Comparison of ENCODE assay signal across 26 cellular contexts in the genomic region with DNA sequence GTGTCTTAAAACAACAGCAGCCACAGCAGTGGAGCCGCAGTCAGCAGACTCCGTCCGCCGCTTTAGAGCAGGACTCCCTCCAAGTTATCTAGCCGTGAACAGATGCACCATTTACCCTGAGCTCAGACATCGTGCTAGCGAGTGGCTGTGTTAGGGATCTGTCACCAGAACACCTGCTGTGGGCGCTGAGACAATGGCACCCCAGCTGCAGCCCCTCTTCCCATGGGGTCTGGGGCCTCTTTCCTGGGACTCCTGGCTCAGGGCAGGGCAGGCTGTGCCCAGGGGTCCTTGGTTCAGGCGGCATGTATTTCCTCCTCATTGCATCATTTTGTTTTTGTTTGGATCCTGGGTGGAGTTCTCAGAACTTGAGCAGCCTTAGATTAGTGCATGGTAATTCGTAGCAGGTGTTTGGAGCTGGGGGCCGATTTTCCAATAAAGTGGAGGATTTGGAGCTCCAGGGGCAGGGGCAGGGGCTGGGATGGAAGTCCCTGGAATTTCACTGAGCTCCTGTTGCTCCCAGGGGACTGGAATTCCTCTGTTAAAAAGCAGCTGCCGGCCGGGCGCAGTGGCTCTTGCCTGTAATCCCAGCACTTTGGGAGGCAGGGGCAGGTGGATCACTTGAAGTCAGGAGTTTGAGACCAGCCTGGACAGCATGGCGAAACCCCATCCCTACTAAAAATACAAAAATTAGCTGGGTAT. TPM values are rescaled to one million over a fixed set of nuclear protein-coding genes. Genes with fewer than 3 reads are reported as not detected.
DNase-seq lines count a peak whose midpoint lies in the region; ATAC-seq and TF ChIP-seq lines count a peak whose summit lies in the region.
"Had no signal": no experiment of that assay in that cellular context is flagged by ENCODE, and none has a peak within 500 bp of the region (broad histone marks: within the 10 kb centered on the region; RNA-seq: fewer than 3 reads in every experiment).

No MANE protein-coding gene starts in this region.

- intact Hi-C loops in activated naive CD4-positive, alpha-beta T cell treated with anti-CD3 and anti-CD28 coated beads for 36 hours (cut with micrococcal nuclease): no loop called here
- intact Hi-C loops in cardiac septum (cut with DNase I): no loop called here
- intact Hi-C loops in spleen (cut with DNase I; ENCODE audit: low total_unique reads): no loop called here

- no peaks in the 10 kb centered on the region for H3K4me1 ChIP-seq in spleen
- H3K4me1 ChIP-seq: body of pancreas, vagina had no signal

- no peak for ATAC-seq in stimulated activated naive B cell treated with anti-CD40 and anti-IgM and Interleukin-4, amounts not matched to agents 10 μg/mL and 1 μg/mL and 100 μg/mL, for 72 hours (replicated peaks)
- ATAC-seq in HG03439 (IDR thresholded peaks at IDR 0.05; ENCODE audit: unreplicated experiment): no peak
- ATAC-seq: body of pancreas; naive thymus-derived CD4-positive, alpha-beta T cell had no signal

- H3K27me3 Mint-ChIP-seq in activated naive CD4-positive, alpha-beta T cell treated with anti-CD3 and anti-CD28 coated beads for 36 hours (ENCODE audit: low read depth): no peaks in the 10 kb centered on the region
- H3K27me3 Mint-ChIP-seq in stimulated activated naive B cell treated with anti-CD40 and anti-IgM and Interleukin-4, amounts not matched to agents 10 μg/mL and 1 μg/mL and 100 μg/mL, for 72 hours: no peaks in the 10 kb centered on the region
- H3K27me3 Mint-ChIP-seq: activated CD4-positive, alpha-beta memory T cell treated with anti-CD3 and anti-CD28 coated beads for 36 hours; activated naive CD4-positive, alpha-beta T cell treated with anti-CD3 and anti-CD28 coated beads, Interleukin-2, amount 50 U/mL, for 24 hours; activated T-cell treated with anti-CD3 and anti-CD28 coated beads, Interleukin-2, amount 50 U/mL, for 24 hours; naive thymus-derived CD4-positive, alpha-beta T cell; progenitor cell of endocrine pancreas had no signal

- peaks cover 45% of the 10 kb centered on the region for H3K36me3 Mint-ChIP-seq in activated naive CD4-positive, alpha-beta T cell treated with anti-CD3 and anti-CD28 coated beads for 36 hours (ENCODE audit: low read depth)
- H3K36me3 Mint-ChIP-seq in stimulated activated naive B cell treated with anti-CD40 and anti-IgM and Interleukin-4, amounts not matched to agents 10 μg/mL and 1 μg/mL and 100 μg/mL, for 72 hours: peaks cover 42 to 55% of the 10 kb centered on the region in 2 donors

- no peak overlapping the region for H3K4me3 Mint-ChIP-seq in activated naive CD4-positive, alpha-beta T cell treated with anti-CD3 and anti-CD28 coated beads for 36 hours
- no peak overlapping the region for H3K4me3 Mint-ChIP-seq in stimulated activated naive B cell treated with anti-CD40 and anti-IgM and Interleukin-4, amounts not matched to agents 10 μg/mL and 1 μg/mL and 100 μg/mL, for 72 hours
- H3K4me3 Mint-ChIP-seq: activated CD4-positive, alpha-beta memory T cell treated with anti-CD3 and anti-CD28 coated beads for 36 hours; activated naive CD4-positive, alpha-beta T cell treated with anti-CD3 and anti-CD28 coated beads, Interleukin-2, amount 50 U/mL, for 24 hours; activated T-cell treated with anti-CD3 and anti-CD28 coated beads, Interleukin-2, amount 50 U/mL, for 24 hours; HFFc6; naive thymus-derived CD4-positive, alpha-beta T cell had no signal

- TF ChIP-seq CTCF in spleen (IDR thresholded peaks at IDR 0.05 in 8 of 11, conservative IDR thresholded peaks at IDR 0.05 in 3 of 11): no peak

- H3K36me3 ChIP-seq in spleen: peaks cover 4 to 100% (median 84%) of the 10 kb centered on the region in 6 donors

- no peaks in the 10 kb centered on the region for H3K9me3 Mint-ChIP-seq in activated naive CD4-positive, alpha-beta T cell treated with anti-CD3 and anti-CD28 coated beads for 36 hours
- no peaks in the 10 kb centered on the region for H3K9me3 Mint-ChIP-seq in stimulated activated naive B cell treated with anti-CD40 and anti-IgM and Interleukin-4, amounts not matched to agents 10 μg/mL and 1 μg/mL and 100 μg/mL, for 72 hours
- H3K9me3 Mint-ChIP-seq: activated CD4-positive, alpha-beta memory T cell treated with anti-CD3 and anti-CD28 coated beads for 36 hours; activated naive CD4-positive, alpha-beta T cell treated with anti-CD3 and anti-CD28 coated beads, Interleukin-2, amount 50 U/mL, for 24 hours; activated T-cell treated with anti-CD3 and anti-CD28 coated beads, Interleukin-2, amount 50 U/mL, for 24 hours; HFFc6; naive thymus-derived CD4-positive, alpha-beta T cell had no signal

- H3K9me3 ChIP-seq in spleen: no peaks in the 10 kb centered on the region
- H3K9me3 ChIP-seq: body of pancreas, vagina had no signal

- H3K27ac ChIP-seq in spleen: no peak overlapping the region
- H3K27ac ChIP-seq: body of pancreas, coronary artery, skin epidermis, vagina, VCaP had no signal

- no peak for TF ChIP-seq POLR2A in erythroblast (IDR thresholded peaks at IDR 0.05; ENCODE audit: low read length)
- no peak for TF ChIP-seq POLR2A in spleen (IDR thresholded peaks at IDR 0.05)

- DNase-seq in activated naive CD4-positive, alpha-beta T cell treated with anti-CD3 and anti-CD28 coated beads for 36 hours: no peak
- DNase-seq in activated naive CD4-positive, alpha-beta T cell treated with Interleukin-2 at 50 U/mL for 16 hours: no peak
- DNase-seq in NCI-H524 treated with DMSO at 0.1 percent for 48 hours (lab: John Stamatoyannopoulos, UW) (peak; percentile 23), erythroblast (lab: John Stamatoyannopoulos, UW) (peak; percentile 61 to 84), cardiac septum (ENCODE audit: low spot score) (no peak), spleen (no peak)
- no peak for DNase-seq in stimulated activated naive B cell treated with anti-CD40 and anti-IgM and Interleukin-4, amounts not matched to agents 10 μg/mL and 1 μg/mL and 100 μg/mL, for 72 hours
- DNase-seq: activated CD4-positive, alpha-beta memory T cell treated with anti-CD3 and anti-CD28 coated beads for 36 hours; activated T-cell treated with anti-CD3 and anti-CD28 coated beads, Interleukin-2, amount 50 U/mL, for 24 hours; body of pancreas; DMS79; HFFc6; naive thymus-derived CD4-positive, alpha-beta T cell; NCI-H187; NCI-H510A treated with DMSO at 0.1 percent for 48 hours; SHP77; stimulated activated CD4-positive, alpha-beta T cell treated with anti-CD3 and anti-CD28 coated beads, Interleukin-2, amount 100 ng/mL, for 48 hours; substantia nigra; T-helper 1 cell had no signal

- no peaks in the 10 kb centered on the region for H3K27me3 ChIP-seq in spleen (replicated peaks in 1 of 7)
- H3K27me3 ChIP-seq: body of pancreas, vagina had no signal

- H3K4me1 Mint-ChIP-seq in activated naive CD4-positive, alpha-beta T cell treated with anti-CD3 and anti-CD28 coated beads for 36 hours (ENCODE audit: low read depth): no peaks in the 10 kb centered on the region
- H3K4me1 Mint-ChIP-seq in stimulated activated naive B cell treated with anti-CD40 and anti-IgM and Interleukin-4, amounts not matched to agents 10 μg/mL and 1 μg/mL and 100 μg/mL, for 72 hours: peaks cover 2 to 3% of the 10 kb centered on the region in 2 donors
- H3K4me1 Mint-ChIP-seq: activated naive CD4-positive, alpha-beta T cell treated with anti-CD3 and anti-CD28 coated beads, Interleukin-2, amount 50 U/mL, for 24 hours had no signal

- CTCF ChIA-PET in activated naive CD4-positive, alpha-beta T cell treated with anti-CD3 and anti-CD28 coated beads for 36 hours (lab: Charles Lee): interaction anchor here (0.6 to 0.9 kb wide), 4 partner anchors 8 to 124 kb away, joined by 3 read pairs; no protein-coding TSS in a partner anchor

- WGBS in spleen, 5 donors: 94 to 97% (median 95%) methylated on average over 14 to 15 of the region's 15 CpGs

- no peak overlapping the region for H3K4me3 ChIP-seq in spleen
- H3K4me3 ChIP-seq: body of pancreas, coronary artery, skin epidermis, vagina had no signal

- H3K27ac Mint-ChIP-seq in activated naive CD4-positive, alpha-beta T cell treated with anti-CD3 and anti-CD28 coated beads for 36 hours: peak overlapping the region; percentile 41
- peak overlapping the region; percentile 14 for H3K27ac Mint-ChIP-seq in stimulated activated naive B cell treated with anti-CD40 and anti-IgM and Interleukin-4, amounts not matched to agents 10 μg/mL and 1 μg/mL and 100 μg/mL, for 72 hours
- H3K27ac Mint-ChIP-seq: activated CD4-positive, alpha-beta memory T cell treated with anti-CD3 and anti-CD28 coated beads for 36 hours; activated naive CD4-positive, alpha-beta T cell treated with anti-CD3 and anti-CD28 coated beads, Interleukin-2, amount 50 U/mL, for 24 hours; HFFc6; progenitor cell of endocrine pancreas had no signal

RNA-seq across cellular contexts. Expression of a gene that starts 23.4 kb away (rescaled TPM):
- 10 to 100 TPM; 30.5 to 30.8 TPM for total RNA-seq in activated naive CD4-positive, alpha-beta T cell treated with anti-CD3 and anti-CD28 coated beads for 36 hours
- total RNA-seq in cardiac septum (7.3 TPM), spleen (10 to 100 TPM; 26.3 to 49.0 (median 40.6) TPM)
- polyA plus RNA-seq in spleen: 10 to 100 TPM; 40.1 to 58.6 (median 44.9) TPM

RNA-seq across cellular contexts. Expression of a gene that starts 25.1 kb away (rescaled TPM):
- total RNA-seq in activated naive CD4-positive, alpha-beta T cell treated with anti-CD3 and anti-CD28 coated beads for 36 hours: 10 to 100 TPM; 46.8 to 49.3 TPM
- total RNA-seq in cardiac septum: 69.1 TPM
- total RNA-seq in spleen: 10 to 100 TPM; 34.6 to 73.8 (median 59.0) TPM
- 10 to 100 TPM; 26.6 to 48.0 (median 44.0) TPM for polyA plus RNA-seq in spleen

RNA-seq across cellular contexts. Expression of a gene that starts 25.4 kb away (rescaled TPM):
- 10 to 100 TPM; 86.7 to 88.0 TPM for total RNA-seq in activated naive CD4-positive, alpha-beta T cell treated with anti-CD3 and anti-CD28 coated beads for 36 hours
- total RNA-seq in cardiac septum (50.7 TPM), spleen (10 to 100 TPM; 30.0 to 47.6 (median 35.5) TPM)
- 10 to 100 TPM; 16.9 to 36.7 (median 20.7) TPM for polyA plus RNA-seq in spleen

RNA-seq across cellular contexts. Expression of a gene that starts 34.7 kb away (rescaled TPM):
- 10 to 100 TPM; 39.7 to 43.3 TPM for total RNA-seq in activated naive CD4-positive, alpha-beta T cell treated with anti-CD3 and anti-CD28 coated beads for 36 hours
- total RNA-seq in cardiac septum (11.9 TPM), spleen (100 to 1,000 TPM in 6 of 7 donors, 10 to 100 TPM in 1; 89.9 to 177 (median 149) TPM)
- 10 to 100 TPM; 29.7 to 70.6 (median 50.5) TPM for polyA plus RNA-seq in spleen

Comparison
In these comparisons a context has a peak if more than half of its experiments do, and no peak if none do; other contexts are left out.
1. DNase-seq: peak in NCI-H524 treated with DMSO at 0.1 percent for 48 hours (single experiment) and erythroblast (2 of 2); none in activated naive CD4-positive, alpha-beta T cell treated with anti-CD3 and anti-CD28 coated beads for 36 hours (single experiment), activated naive CD4-positive, alpha-beta T cell treated with Interleukin-2 at 50 U/mL for 16 hours (single experiment), stimulated activated naive B cell treated with anti-CD40 and anti-IgM and Interleukin-4, amounts not matched to agents 10 μg/mL and 1 μg/mL and 100 μg/mL, for 72 hours (single experiment), cardiac septum (single experiment) and spleen (single experiment).